In the genomic region with DNA sequence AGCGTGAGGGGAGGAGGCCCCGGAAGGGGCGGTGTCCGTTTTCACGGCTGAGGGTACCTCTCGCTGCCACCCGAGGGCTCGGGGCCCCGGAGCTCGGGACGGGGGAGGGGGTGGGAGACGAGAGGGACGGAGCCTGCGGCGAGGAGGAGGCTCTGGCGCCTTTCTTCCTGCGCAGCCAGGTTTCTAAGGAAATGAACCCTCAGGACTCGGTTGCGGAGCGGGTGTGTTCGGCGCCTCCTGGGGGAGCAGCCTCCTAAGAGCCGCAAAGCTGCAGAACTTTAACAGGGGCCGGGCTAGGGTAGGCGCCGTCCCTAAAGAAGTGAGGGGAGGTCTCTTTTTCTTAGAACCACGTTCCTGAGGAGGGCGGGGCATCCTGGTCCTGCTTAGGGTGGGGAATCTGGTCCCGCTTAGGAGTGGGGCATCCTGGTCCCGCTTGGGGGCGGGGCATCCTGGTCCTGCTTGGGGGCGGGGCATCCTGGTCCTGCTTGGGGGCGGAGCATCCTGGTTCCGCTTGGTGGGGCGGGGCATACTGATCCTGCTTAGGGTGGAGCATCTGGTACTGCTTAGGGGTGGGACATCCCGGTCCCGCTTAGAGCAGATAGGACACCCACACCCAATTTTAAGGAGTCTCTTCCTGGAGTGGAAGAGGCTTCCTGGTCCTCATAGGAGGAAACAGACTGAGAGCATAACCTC, we compare ENCODE assay signal across 8 cellular contexts. TPM values are rescaled to one million over a fixed set of nuclear protein-coding genes. Genes with fewer than 3 reads are reported as not detected.
DNase-seq lines count a peak whose midpoint lies in the region; ATAC-seq and TF ChIP-seq lines count a peak whose summit lies in the region.

No MANE protein-coding gene starts in this region.

- peaks cover 37% of the 10 kb centered on the region for H3K27me3 ChIP-seq in prostate gland (replicated peaks; ENCODE audit: insufficient read depth)

- TF ChIP-seq POLR2A in prostate gland (IDR thresholded peaks at IDR 0.05): no peak

- H3K9me3 ChIP-seq in prostate gland: no peaks in the 10 kb centered on the region

- H3K36me3 Mint-ChIP-seq in activated naive CD4-positive, alpha-beta T cell treated with anti-CD3 and anti-CD28 coated beads, Interleukin-2, amount 50 U/mL, for 72 hours: peaks cover 0 to 8% of the 10 kb centered on the region in 2 donors

- intact Hi-C loops in Right ventricle myocardium superior (cut with DNase I) (no loop called here), prostate gland (cut with DNase I) (no loop called here)

- DNase-seq in activated CD8-positive, alpha-beta memory T cell treated with anti-CD3 and anti-CD28 coated beads for 24 hours: peak; percentile 74
- no peak for DNase-seq in activated CD8-positive, alpha-beta memory T cell treated with anti-CD3 and anti-CD28 coated beads, Interleukin-2, amount 50 U/mL, for 4 hours
- DNase-seq in NCI-H748 treated with DMSO at 0.1 percent for 48 hours (lab: John Stamatoyannopoulos, UW): peak; percentile 72
- peak in 1 of 2 donors; percentile 68 for DNase-seq in activated naive CD4-positive, alpha-beta T cell treated with anti-CD3 and anti-CD28 coated beads, Interleukin-2, amount 50 U/mL, for 72 hours (ENCODE audit: low spot score in 2 of 2)
- peak; percentile 75 for DNase-seq in Right ventricle myocardium superior
- no peak for DNase-seq in prostate gland (ENCODE audit: low spot score)
- no peak for DNase-seq in putamen (ENCODE audit: low spot score)

- H3K27ac ChIP-seq in prostate gland: no peak overlapping the region

- H3K27ac Mint-ChIP-seq in activated naive CD4-positive, alpha-beta T cell treated with anti-CD3 and anti-CD28 coated beads, Interleukin-2, amount 50 U/mL, for 72 hours: no peak overlapping the region

- 2% methylated on average over 35 of the region's 37 CpGs for WGBS in prostate gland

- H3K36me3 ChIP-seq in prostate gland: no peaks in the 10 kb centered on the region

- H3K9me3 Mint-ChIP-seq in activated naive CD4-positive, alpha-beta T cell treated with anti-CD3 and anti-CD28 coated beads, Interleukin-2, amount 50 U/mL, for 72 hours: no peaks in the 10 kb centered on the region

- ATAC-seq in activated naive CD4-positive, alpha-beta T cell treated with anti-CD3 and anti-CD28 coated beads, Interleukin-2, amount 50 U/mL, for 72 hours: peak; percentile 47 to 82
- peak; percentile 72 for ATAC-seq in Right ventricle myocardium superior (ENCODE audit: poor library complexity)
- no peak for ATAC-seq in HG03439 (IDR thresholded peaks at IDR 0.05; ENCODE audit: unreplicated experiment)

- H3K4me1 ChIP-seq in prostate gland (replicated peaks): no peaks in the 10 kb centered on the region

- H3K4me3 ChIP-seq in prostate gland: peak overlapping the region; percentile 1 to 3

- no peak for TF ChIP-seq CTCF in prostate gland (IDR thresholded peaks at IDR 0.05)

RNA-seq across cellular contexts. Expression of a gene that starts 6.2 kb away (rescaled TPM):
- total RNA-seq in activated naive CD4-positive, alpha-beta T cell treated with anti-CD3 and anti-CD28 coated beads, Interleukin-2, amount 50 U/mL, for 72 hours: not detected
- not detected for total RNA-seq in Right ventricle myocardium superior
- total RNA-seq in prostate gland: 1 to 10 TPM in 1 of 2 donors, not detected in 1; 4.3 TPM

RNA-seq across cellular contexts. Expression of a gene that starts 7.5 kb away (rescaled TPM):
- under 1 TPM; 0.55 to 0.95 TPM for total RNA-seq in activated naive CD4-positive, alpha-beta T cell treated with anti-CD3 and anti-CD28 coated beads, Interleukin-2, amount 50 U/mL, for 72 hours
- 0.59 TPM for total RNA-seq in Right ventricle myocardium superior
- 10 to 100 TPM in 1 of 2 donors, under 1 TPM in 1; 0.55 to 16.1 TPM for total RNA-seq in prostate gland

RNA-seq across cellular contexts. Expression of a gene that starts 16.3 kb away (rescaled TPM):
- total RNA-seq in activated naive CD4-positive, alpha-beta T cell treated with anti-CD3 and anti-CD28 coated beads, Interleukin-2, amount 50 U/mL, for 72 hours: not detected
- total RNA-seq in Right ventricle myocardium superior (4,564 TPM), prostate gland (10 to 100 TPM in 1 of 2 donors, not detected in 1; 12.4 TPM)

RNA-seq across cellular contexts. Expression of a gene that starts 24.9 kb away (rescaled TPM):
- total RNA-seq in activated naive CD4-positive, alpha-beta T cell treated with anti-CD3 and anti-CD28 coated beads, Interleukin-2, amount 50 U/mL, for 72 hours: 1 to 10 TPM in 1 of 2 donors, not detected in 1; 1.3 TPM
- total RNA-seq in Right ventricle myocardium superior (54.1 TPM), prostate gland (10 to 100 TPM in 1 of 2 donors, 1 to 10 TPM in 1; 8.5 to 87.9 TPM)

RNA-seq across cellular contexts. Expression of a gene that starts 35.4 kb away (rescaled TPM):
- total RNA-seq in activated naive CD4-positive, alpha-beta T cell treated with anti-CD3 and anti-CD28 coated beads, Interleukin-2, amount 50 U/mL, for 72 hours: under 1 TPM in 1 of 2 donors, not detected in 1; 0.19 TPM
- total RNA-seq in Right ventricle myocardium superior: 0.54 TPM
- total RNA-seq in prostate gland: 1 to 10 TPM in 1 of 2 donors, not detected in 1; 4.0 TPM

Comparison
In these comparisons a context has a peak if more than half of its experiments do, and no peak if none do; other contexts are left out.
1. DNase-seq: peak in activated CD8-positive, alpha-beta memory T cell treated with anti-CD3 and anti-CD28 coated beads for 24 hours (single experiment), NCI-H748 treated with DMSO at 0.1 percent for 48 hours (single experiment) and Right ventricle myocardium superior (single experiment); none in activated CD8-positive, alpha-beta memory T cell treated with anti-CD3 and anti-CD28 coated beads, Interleukin-2, amount 50 U/mL, for 4 hours (single experiment), prostate gland (single experiment) and putamen (single experiment).
2. RNA of a gene that starts 16.3 kb away (total RNA-seq): 4,564 TPM in Right ventricle myocardium superior (single experiment); 12.4 TPM in prostate gland and not detected in activated naive CD4-positive, alpha-beta T cell treated with anti-CD3 and anti-CD28 coated beads, Interleukin-2, amount 50 U/mL, for 72 hours; every median in the first group is over 100 times any median in the second.